In the genomic region with DNA sequence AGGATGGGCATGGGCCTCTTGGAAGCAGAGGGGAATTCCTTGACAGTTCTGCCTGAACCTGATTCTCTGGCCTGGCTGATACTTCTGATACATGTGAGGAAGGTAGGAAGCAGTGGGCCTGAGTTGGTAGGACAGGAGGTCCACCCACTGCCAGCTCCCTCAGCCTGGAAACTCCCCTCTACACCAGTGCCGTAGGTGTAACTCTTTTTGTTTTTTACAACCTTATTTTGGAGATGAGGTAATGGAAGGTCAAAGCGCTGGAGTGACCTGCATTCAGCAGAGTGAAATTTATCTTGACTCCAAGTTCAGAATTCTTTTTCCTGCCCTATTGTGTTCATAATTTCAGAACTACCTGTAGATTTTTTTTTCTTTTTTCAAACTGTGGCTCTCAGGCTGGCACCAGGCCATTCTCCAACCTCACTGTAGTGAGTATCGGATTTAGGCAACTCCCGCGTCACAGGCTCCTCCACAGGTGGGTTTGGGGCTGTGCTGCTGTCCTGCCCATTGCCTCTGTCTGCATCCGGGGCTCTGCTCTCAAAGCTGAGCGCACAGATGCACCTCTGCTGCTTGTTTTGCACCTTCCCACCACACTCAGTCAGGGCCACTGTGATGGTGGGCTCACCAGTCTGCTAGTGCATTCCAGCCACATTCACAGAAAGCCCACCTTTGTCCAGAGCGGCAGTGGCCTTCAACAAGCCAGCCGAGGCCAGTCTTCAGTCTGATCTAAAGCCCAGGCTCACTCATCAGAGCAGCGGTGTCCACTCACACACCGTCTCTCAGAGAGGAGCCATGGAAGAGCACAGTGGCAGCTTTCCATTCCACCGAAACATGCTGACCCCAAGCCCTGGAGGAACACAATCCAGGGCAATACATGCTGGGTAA, we compare ENCODE assay signal across 13 cellular contexts.
DNase-seq lines count a peak whose midpoint lies in the region; ATAC-seq and TF ChIP-seq lines count a peak whose summit lies in the region.
"Had no signal": no experiment of that assay in that cellular context is flagged by ENCODE, and none has a peak within 500 bp of the region (broad histone marks: within the 10 kb centered on the region; RNA-seq: fewer than 3 reads in every experiment).

No MANE protein-coding gene starts in this region.

- H3K9me3 ChIP-seq in SJCRH30 (replicated peaks), result no peaks in the 10 kb centered on the region
- no peaks in the 10 kb centered on the region for H3K9me3 ChIP-seq in H9 (ENCODE audit: control insufficient read depth, low read depth, low read length)
- H3K9me3 ChIP-seq: heart right ventricle, lower lobe of right lung, ovary had no signal

- H2BK20ac ChIP-seq in H9 (ENCODE audit: low read depth, low read length, poor library complexity, severe bottlenecking), result no peak overlapping the region

- H3K4me1 Mint-ChIP-seq in activated naive CD4-positive, alpha-beta T cell treated with anti-CD3 and anti-CD28 coated beads, Interleukin-2, amount 50 U/mL, for 24 hours, result peaks cover 3% of the 10 kb centered on the region
- H3K4me1 Mint-ChIP-seq in activated naive CD8-positive, alpha-beta T cell treated with anti-CD3 and anti-CD28 coated beads for 36 hours, result peaks cover 19% of the 10 kb centered on the region
- H3K4me1 Mint-ChIP-seq in H9, result no peaks in the 10 kb centered on the region

- no peaks in the 10 kb centered on the region for H3K79me2 ChIP-seq in H9 (ENCODE audit: insufficient read depth, low read length)

- no peak overlapping the region for H3T11ph ChIP-seq in H9 (ENCODE audit: low read length)

- H3K4me2 ChIP-seq in H9 (ENCODE audit: insufficient read depth, insufficient read length, low read length), result no peak overlapping the region

- H3K14ac ChIP-seq in H9 (ENCODE audit: insufficient read depth, low read length), result no peak overlapping the region; the same call in 1 of the 2 replicates

- H2BK12ac ChIP-seq in H9 (ENCODE audit: insufficient read length, low read depth, low read length), result no peak overlapping the region

- TF ChIP-seq CTCF in H9 (conservative IDR thresholded peaks at IDR 0.05), result no peak

- H2BK5ac ChIP-seq in H9 (ENCODE audit: insufficient read length, low read length), result no peak overlapping the region

- H3K4me3 ChIP-seq in SJCRH30, result no peak overlapping the region
- H3K4me3 ChIP-seq: cardiac muscle cell, heart right ventricle, lower lobe of right lung, ovary had no signal

- no peak overlapping the region for H2BK120ac ChIP-seq in H9 (ENCODE audit: low read depth, low read length, poor library complexity, severe bottlenecking)

- no peaks in the 10 kb centered on the region; the same call in none of the 2 replicates for H3K36me3 ChIP-seq in SJCRH30
- H3K36me3 ChIP-seq: cardiac muscle cell, ovary had no signal

- H2BK15ac ChIP-seq in H9 (ENCODE audit: low read depth, low read length), result no peak overlapping the region

- H4K20me1 ChIP-seq in H9 (ENCODE audit: control insufficient read depth, insufficient read depth, insufficient read length), result no peaks in the 10 kb centered on the region

- H3K27me3 Mint-ChIP-seq in activated naive CD4-positive, alpha-beta T cell treated with anti-CD3 and anti-CD28 coated beads, Interleukin-2, amount 50 U/mL, for 24 hours, result no peaks in the 10 kb centered on the region
- no peaks in the 10 kb centered on the region for H3K27me3 Mint-ChIP-seq in activated naive CD8-positive, alpha-beta T cell treated with anti-CD3 and anti-CD28 coated beads for 36 hours
- H3K27me3 Mint-ChIP-seq in H9 (ENCODE audit: low read depth), result no peaks in the 10 kb centered on the region

- H2AK5ac ChIP-seq in H9 (ENCODE audit: insufficient read length, low read length), result no peak overlapping the region

- no peak overlapping the region for H2AFZ ChIP-seq in H9 (ENCODE audit: low read length)

- no peaks in the 10 kb centered on the region for H3K27me3 ChIP-seq in SJCRH30
- H3K27me3 ChIP-seq in H9 (ENCODE audit: insufficient read depth, low read length), result no peaks in the 10 kb centered on the region
- H3K27me3 ChIP-seq: cardiac muscle cell, heart right ventricle, ovary had no signal

- DNase-seq in activated naive CD4-positive, alpha-beta T cell (lab: John Stamatoyannopoulos, UW), result no peak
- DNase-seq in activated naive CD8-positive, alpha-beta T cell treated with anti-CD3 and anti-CD28 coated beads for 36 hours, result peak; percentile 18
- DNase-seq in SJCRH30 (no peak), H9 (no peak), SKM-1 treated with dmso at 0.1 percent for 144 hours (lab: John Stamatoyannopoulos, UW; ENCODE audit: unreplicated experiment) (no peak)
- DNase-seq: heart right ventricle, lower lobe of right lung, ovary had no signal

- no peak overlapping the region for H3K4ac ChIP-seq in H9 (ENCODE audit: low read depth, low read length)

- H3K56ac ChIP-seq in H9 (ENCODE audit: insufficient read length, low read depth, low read length), result no peak overlapping the region

- no peak overlapping the region for H4K5ac ChIP-seq in H9 (ENCODE audit: insufficient read length, low read depth, low read length)

- H3K23ac ChIP-seq in H9 (ENCODE audit: insufficient read length, low read depth, low read length), result no peak overlapping the region

- H4K8ac ChIP-seq in H9 (replicated peaks; ENCODE audit: insufficient read length, low read depth, low read length), result no peak overlapping the region

- no peak overlapping the region for H3K9ac ChIP-seq in H9 (ENCODE audit: extremely low read depth, insufficient read length, low read length)

- peak overlapping the region; percentile 49 for H3K4me3 Mint-ChIP-seq in activated naive CD4-positive, alpha-beta T cell treated with anti-CD3 and anti-CD28 coated beads, Interleukin-2, amount 50 U/mL, for 24 hours
- H3K4me3 Mint-ChIP-seq in activated naive CD8-positive, alpha-beta T cell treated with anti-CD3 and anti-CD28 coated beads for 36 hours, result no peak overlapping the region
- H3K4me3 Mint-ChIP-seq in H9, result no peak overlapping the region

- H3K18ac ChIP-seq in H9 (ENCODE audit: insufficient read length, low read depth, low read length), result no peak overlapping the region

- H3K23me2 ChIP-seq in H9 (ENCODE audit: insufficient read length, low read depth, low read length, poor library complexity, severe bottlenecking), result no peaks in the 10 kb centered on the region

- H3K4me1 ChIP-seq in SJCRH30, result no peaks in the 10 kb centered on the region
- H3K4me1 ChIP-seq in H9 (ENCODE audit: insufficient read depth, low read length), result 0 out of 2 replicates have a peak, but pooled peaks cover 2% of the 10 kb centered on the region
- H3K4me1 ChIP-seq: lower lobe of right lung had no signal

- no peak overlapping the region for H4K91ac ChIP-seq in H9 (ENCODE audit: insufficient read length, low read depth, low read length)

- peak; percentile 42 for ATAC-seq in HG02852 (IDR thresholded peaks at IDR 0.05; ENCODE audit: unreplicated experiment)
- no peak for ATAC-seq in GM21526 (IDR thresholded peaks at IDR 0.05; ENCODE audit: low FRiP score, unreplicated experiment)

- peaks cover 5% of the 10 kb centered on the region for H3K36me3 Mint-ChIP-seq in activated naive CD4-positive, alpha-beta T cell treated with anti-CD3 and anti-CD28 coated beads, Interleukin-2, amount 50 U/mL, for 24 hours
- peaks cover 4% of the 10 kb centered on the region for H3K36me3 Mint-ChIP-seq in activated naive CD8-positive, alpha-beta T cell treated with anti-CD3 and anti-CD28 coated beads for 36 hours
- peaks cover 20 to 29% (median 25%) of the 10 kb centered on the region in 3 experiments; a peak in 6 of 7 replicates for H3K36me3 Mint-ChIP-seq in H9 (ENCODE audit: insufficient read depth in 1 of 3, low read depth in 3 of 3)

- H3K27ac Mint-ChIP-seq in activated naive CD4-positive, alpha-beta T cell treated with anti-CD3 and anti-CD28 coated beads, Interleukin-2, amount 50 U/mL, for 24 hours, result peak overlapping the region; percentile 86
- peak overlapping the region; percentile 84 for H3K27ac Mint-ChIP-seq in activated naive CD8-positive, alpha-beta T cell treated with anti-CD3 and anti-CD28 coated beads for 36 hours
- peak overlapping the region in 1 of 3 experiments; percentile 39; a peak in 1 of 7 replicates for H3K27ac Mint-ChIP-seq in H9

- no peak overlapping the region for H3K27ac ChIP-seq in SJCRH30
- no peak overlapping the region for H3K27ac ChIP-seq in H9 (ENCODE audit: insufficient read length, low read depth, low read length)
- H3K27ac ChIP-seq: cardiac muscle cell, epithelial cell of prostate, heart right ventricle, lower lobe of right lung, ovary had no signal

- no peaks in the 10 kb centered on the region for H3K9me3 Mint-ChIP-seq in activated naive CD4-positive, alpha-beta T cell treated with anti-CD3 and anti-CD28 coated beads, Interleukin-2, amount 50 U/mL, for 24 hours
- H3K9me3 Mint-ChIP-seq in activated naive CD8-positive, alpha-beta T cell treated with anti-CD3 and anti-CD28 coated beads for 36 hours, result no peaks in the 10 kb centered on the region
- H3K9me3 Mint-ChIP-seq in H9, result no peaks in the 10 kb centered on the region

- no peaks in the 10 kb centered on the region for H3K79me1 ChIP-seq in H9 (ENCODE audit: insufficient read depth, low read depth, low read length, poor library complexity, severe bottlenecking)

- no CpG with 5 or more reads among the region's 12 CpGs for WGBS in H9 (ENCODE audit: extremely low coverage, insufficient read length, low lambda C conversion rate)
